ENCODE assay signal across 20 cellular contexts in the genomic region with DNA sequence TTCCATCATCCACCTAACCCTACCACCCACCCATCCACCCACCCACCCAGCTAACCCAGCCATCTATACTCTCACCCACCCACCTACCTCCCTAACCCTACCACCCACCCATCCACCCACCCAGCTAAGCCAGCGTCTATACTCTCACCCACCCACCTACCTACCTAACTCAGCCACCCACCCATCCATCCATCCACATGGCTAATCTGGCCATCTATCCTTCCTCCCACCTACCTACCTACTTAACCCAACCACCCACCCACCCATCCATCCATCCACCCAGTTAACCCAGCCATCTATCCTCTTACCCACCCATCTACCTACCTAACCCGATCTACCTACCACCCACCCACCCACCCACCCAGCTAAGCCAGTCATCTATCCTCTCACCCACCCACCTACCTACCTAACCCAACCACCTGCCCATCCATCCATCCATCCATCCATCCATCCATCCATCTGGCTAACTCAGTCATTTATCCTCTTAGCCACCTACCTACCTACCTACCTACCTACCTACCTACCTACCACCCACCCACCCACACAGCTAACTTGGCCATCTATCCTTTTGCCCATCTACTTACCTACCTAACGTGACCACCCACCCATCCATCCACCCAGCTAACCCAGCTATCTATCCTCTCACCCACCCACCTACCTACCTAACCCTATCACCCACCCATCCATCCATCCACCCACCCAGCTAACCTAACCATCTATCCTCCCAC. TPM values are rescaled to one million over a fixed set of nuclear protein-coding genes. Genes with fewer than 3 reads are reported as not detected.
DNase-seq lines count a peak whose midpoint lies in the region; ATAC-seq lines count a peak whose summit lies in the region.
"Had no signal": no experiment of that assay in that cellular context is flagged by ENCODE, and none has a peak within 500 bp of the region (broad histone marks: within the 10 kb centered on the region; RNA-seq: fewer than 3 reads in every experiment).

No MANE protein-coding gene starts in this region.

- H3K27me3 Mint-ChIP-seq in activated naive CD4-positive, alpha-beta T cell treated with anti-CD3 and anti-CD28 coated beads, Interleukin-2, amount 50 U/mL, for 24 hours = no peaks in the 10 kb centered on the region
- no peaks in the 10 kb centered on the region for H3K27me3 Mint-ChIP-seq in activated T-helper 2 cell treated with anti-CD3 and anti-CD28 coated beads, Interferon-gamma antibody, Interleukin-2, Interleukin-4, amounts not matched to agents 10 μg/mL and 5 μg/mL and 100 μg/mL, durations not matched to agents 14 hours and 24 hours and 36 hours (ENCODE audit: low read depth)
- H3K27me3 Mint-ChIP-seq in memory B cell = no peaks in the 10 kb centered on the region
- H3K27me3 Mint-ChIP-seq: CD4-positive, alpha-beta memory T cell had no signal

- intact Hi-C loops in activated T-helper 2 cell treated with anti-CD3 and anti-CD28 coated beads, Interferon-gamma antibody, Interleukin-2, Interleukin-4, amounts not matched to agents 10 μg/mL and 5 μg/mL and 100 μg/mL, durations not matched to agents 14 hours and 24 hours and 36 hours (cut with micrococcal nuclease) = no loop called here

- peaks cover 18% of the 10 kb centered on the region for H3K36me3 Mint-ChIP-seq in activated naive CD4-positive, alpha-beta T cell treated with anti-CD3 and anti-CD28 coated beads, Interleukin-2, amount 50 U/mL, for 24 hours
- peaks cover 54% of the 10 kb centered on the region for H3K36me3 Mint-ChIP-seq in activated T-helper 2 cell treated with anti-CD3 and anti-CD28 coated beads, Interferon-gamma antibody, Interleukin-2, Interleukin-4, amounts not matched to agents 10 μg/mL and 5 μg/mL and 100 μg/mL, durations not matched to agents 14 hours and 24 hours and 36 hours (ENCODE audit: low read depth)
- peaks cover 45% of the 10 kb centered on the region for H3K36me3 Mint-ChIP-seq in memory B cell

- H3K4me3 Mint-ChIP-seq in activated naive CD4-positive, alpha-beta T cell treated with anti-CD3 and anti-CD28 coated beads, Interleukin-2, amount 50 U/mL, for 24 hours = no peak overlapping the region
- no peak overlapping the region for H3K4me3 Mint-ChIP-seq in activated T-helper 2 cell treated with anti-CD3 and anti-CD28 coated beads, Interferon-gamma antibody, Interleukin-2, Interleukin-4, amounts not matched to agents 10 μg/mL and 5 μg/mL and 100 μg/mL, durations not matched to agents 14 hours and 24 hours and 36 hours (ENCODE audit: low read depth)
- H3K4me3 Mint-ChIP-seq in memory B cell = no peak overlapping the region
- H3K4me3 Mint-ChIP-seq: CD4-positive, alpha-beta memory T cell; GM23338; H9 had no signal

- H3K4me1 Mint-ChIP-seq in activated naive CD4-positive, alpha-beta T cell treated with anti-CD3 and anti-CD28 coated beads, Interleukin-2, amount 50 U/mL, for 24 hours = no peaks in the 10 kb centered on the region
- H3K4me1 Mint-ChIP-seq in activated T-helper 2 cell treated with anti-CD3 and anti-CD28 coated beads, Interferon-gamma antibody, Interleukin-2, Interleukin-4, amounts not matched to agents 10 μg/mL and 5 μg/mL and 100 μg/mL, durations not matched to agents 14 hours and 24 hours and 36 hours (ENCODE audit: low read depth) = no peaks in the 10 kb centered on the region
- H3K4me1 Mint-ChIP-seq in memory B cell = no peaks in the 10 kb centered on the region
- H3K4me1 Mint-ChIP-seq: CD4-positive, alpha-beta memory T cell; GM23338; H9 had no signal

- H3K27ac Mint-ChIP-seq in activated naive CD4-positive, alpha-beta T cell treated with anti-CD3 and anti-CD28 coated beads, Interleukin-2, amount 50 U/mL, for 24 hours = peak overlapping the region; percentile 42
- H3K27ac Mint-ChIP-seq in activated T-helper 2 cell treated with anti-CD3 and anti-CD28 coated beads, Interferon-gamma antibody, Interleukin-2, Interleukin-4, amounts not matched to agents 10 μg/mL and 5 μg/mL and 100 μg/mL, durations not matched to agents 14 hours and 24 hours and 36 hours = peak overlapping the region; percentile 50
- peak overlapping the region; percentile 10 for H3K27ac Mint-ChIP-seq in memory B cell
- H3K27ac Mint-ChIP-seq: GM23338 had no signal

- ATAC-seq in memory B cell (ENCODE audit: low read depth) = no peak
- ATAC-seq: GM23338 had no signal

- no peak for DNase-seq in activated naive CD4-positive, alpha-beta T cell treated with Interleukin-2 at 50 U/mL for 16 hours
- no peak for DNase-seq in activated T-helper 2 cell treated with anti-CD3 and anti-CD28 coated beads, Interferon-gamma antibody, Interleukin-2, Interleukin-4, amounts not matched to agents 10 μg/mL and 5 μg/mL and 100 μg/mL, durations not matched to agents 14 hours and 24 hours and 36 hours (ENCODE audit: low spot score)
- no peak for DNase-seq in memory B cell (ENCODE audit: low spot score in 2 of 2)
- DNase-seq in SKM-1 treated with dmso at 0.1 percent for 144 hours (lab: John Stamatoyannopoulos, UW; ENCODE audit: unreplicated experiment) = no peak
- DNase-seq in NCI-H2227 (lab: John Stamatoyannopoulos, UW; ENCODE audit: unreplicated experiment) = no peak
- DNase-seq in Ammon's horn (ENCODE audit: low spot score) = no peak
- DNase-seq in NCI-H146 (lab: John Stamatoyannopoulos, UW) = no peak
- DNase-seq: ACHN; AML-193; C1 segment of cervical spinal cord; Calu3; CD4-positive, alpha-beta memory T cell; COR-L47; DMS53; DMS79 treated with DMSO at 0.1 percent for 48 hours; GF-D8; H9 had no signal

- H3K9me3 Mint-ChIP-seq in activated naive CD4-positive, alpha-beta T cell treated with anti-CD3 and anti-CD28 coated beads, Interleukin-2, amount 50 U/mL, for 24 hours = no peaks in the 10 kb centered on the region
- H3K9me3 Mint-ChIP-seq in activated T-helper 2 cell treated with anti-CD3 and anti-CD28 coated beads, Interferon-gamma antibody, Interleukin-2, Interleukin-4, amounts not matched to agents 10 μg/mL and 5 μg/mL and 100 μg/mL, durations not matched to agents 14 hours and 24 hours and 36 hours = no peaks in the 10 kb centered on the region
- no peaks in the 10 kb centered on the region for H3K9me3 Mint-ChIP-seq in memory B cell
- H3K9me3 Mint-ChIP-seq: CD4-positive, alpha-beta memory T cell; GM23338; H9 had no signal

RNA-seq across cellular contexts. Expression of gene RFLNA, which starts 44.1 kb away (rescaled TPM):
- total RNA-seq in activated T-helper 2 cell treated with anti-CD3 and anti-CD28 coated beads, Interferon-gamma antibody, Interleukin-2, Interleukin-4, amounts not matched to agents 10 μg/mL and 5 μg/mL and 100 μg/mL, durations not matched to agents 14 hours and 24 hours and 36 hours = not detected in 2 replicates
- total RNA-seq: Calu3; CD4-positive, alpha-beta memory T cell; H4 had no signal
